In genomic region chr6:132797975-132798819, GRCh38 we compare ENCODE assay signal across 8 cellular contexts. TPM values are rescaled to one million over a fixed set of nuclear protein-coding genes. Genes with fewer than 3 reads are reported as not detected.
DNase-seq lines count a peak whose midpoint lies in the region; FAIRE-seq and TF ChIP-seq lines count a peak whose summit lies in the region.

Gene SLC18B1 (minus strand): TSS chr6:132798637. CDS start chr6:132798456, 181 bp downstream.

- peaks cover 1% of the 10 kb centered on the region; the same call in 1 of the 2 replicates for H3K36me3 ChIP-seq in H7 (replicated peaks; ENCODE audit: control insufficient read depth, insufficient read depth, low read length)
- no peaks in the 10 kb centered on the region for H3K36me3 ChIP-seq in liver (ENCODE audit: control insufficient read depth in 4 of 4, insufficient read depth in 3 of 4, low read depth in 1 of 4, low read length in 3 of 4)

- peaks cover 0 to 5% (median 2%) of the 10 kb centered on the region in 4 donors for H3K4me1 ChIP-seq in liver (ENCODE audit: control insufficient read depth in 4 of 4, insufficient read depth in 4 of 4, low read length in 3 of 4)

- H3K9ac ChIP-seq in liver (ENCODE audit: low read depth in 1 of 2, low read length in 2 of 2) = peak within 1 kb of the TSS; percentile 61 to 95

- H3K9me3 Mint-ChIP-seq in activated CD4-positive, alpha-beta T cell treated with anti-CD3 and anti-CD28 coated beads, Interleukin-2, amount 10 ng/mL, durations not matched to agents 7 days and 5 days = no peaks in the 10 kb centered on the region

- H3K4me3 ChIP-seq in H7 (ENCODE audit: insufficient read depth, low read depth, low read length) = peak within 1 kb of the TSS; percentile 78
- peak within 1 kb of the TSS; percentile 58 for H3K4me3 ChIP-seq in LNCaP clone FGC (ENCODE audit: low read depth, low read length)
- peak within 1 kb of the TSS; percentile 83 to 92 (median 87) for H3K4me3 ChIP-seq in liver (ENCODE audit: low read depth in 1 of 3, low read length in 3 of 3)

- no peak for TF ChIP-seq POLR2A in GM12891 (IDR thresholded peaks at IDR 0.05; ENCODE audit: low read depth, low read length)

- TF ChIP-seq RAD21 in liver (IDR thresholded peaks at IDR 0.05) = no peak

- no peak within 1 kb of the TSS for H3K4me3 Mint-ChIP-seq in activated CD4-positive, alpha-beta T cell treated with anti-CD3 and anti-CD28 coated beads, Interleukin-2, amount 10 ng/mL, durations not matched to agents 7 days and 5 days

- under 1% methylated on average over 39 of the region's 39 CpGs for WGBS in liver

- peaks cover 31% of the 10 kb centered on the region for H3K4me1 Mint-ChIP-seq in activated CD4-positive, alpha-beta T cell treated with anti-CD3 and anti-CD28 coated beads, Interleukin-2, amount 10 ng/mL, durations not matched to agents 7 days and 5 days

- FAIRE-seq in GM12891 (lab: Jason Lieb, UNC) = peak; percentile 56

- DNase-seq in GM12891 (ENCODE audit: insufficient read length, low spot score) = no peak
- peak; percentile 91 for DNase-seq in H7
- DNase-seq in LNCaP clone FGC (ENCODE audit: low read depth) = no peak
- peak; percentile 50 for DNase-seq in activated CD4-positive, alpha-beta T cell treated with anti-CD3 and anti-CD28 coated beads, Interleukin-2, amount 10 ng/mL, durations not matched to agents 7 days and 5 days
- peak; percentile 69 for DNase-seq in ecto neural progenitor cell (ENCODE audit: low spot score)
- DNase-seq in stimulated activated CD8-positive, alpha-beta memory T cell treated with anti-CD3 and anti-CD28 coated beads, Interleukin-12 subunit alpha, Interleukin-12 subunit beta, amount 100 ng/mL, for 4 hours (ENCODE audit: low read depth) = peak; percentile 27
- DNase-seq in epidermal melanocyte (ENCODE audit: insufficient read length, low spot score) = no peak

- no peaks in the 10 kb centered on the region for H3K27me3 ChIP-seq in H7 (ENCODE audit: control insufficient read depth, insufficient read depth, low read length)
- H3K27me3 ChIP-seq in liver (ENCODE audit: control insufficient read depth in 4 of 4, insufficient read depth in 4 of 4, low read length in 3 of 4) = no peaks in the 10 kb centered on the region

- TF ChIP-seq CTCF in LNCaP clone FGC (IDR thresholded peaks at IDR 0.05; ENCODE audit: control insufficient read depth, extremely low read depth, insufficient read depth) (no peak), liver (IDR thresholded peaks at IDR 0.05; ENCODE audit: low read depth, low read length, missing input control) (no peak)

- POLR2A ChIA-PET in activated CD4-positive, alpha-beta T cell treated with anti-CD3 and anti-CD28 coated beads, Interleukin-2, amount 10 ng/mL, durations not matched to agents 7 days and 5 days (lab: Charles Lee) = interaction anchor here (0.6 to 1.4 kb wide), 3 partner anchors 15 to 20 kb away, joined by 3 to 8 read pairs (median 3); partner anchors contain the start of gene RPS12

- no peak within 1 kb of the TSS for H3K27ac Mint-ChIP-seq in activated CD4-positive, alpha-beta T cell treated with anti-CD3 and anti-CD28 coated beads, Interleukin-2, amount 10 ng/mL, durations not matched to agents 7 days and 5 days

- H3K9me3 ChIP-seq in liver (ENCODE audit: control insufficient read depth in 4 of 4, low read length in 3 of 4) = no peaks in the 10 kb centered on the region

- CTCF ChIA-PET in activated CD4-positive, alpha-beta T cell treated with anti-CD3 and anti-CD28 coated beads, Interleukin-2, amount 10 ng/mL, durations not matched to agents 7 days and 5 days (lab: Charles Lee) = interaction anchor here (0.8 to 2.7 kb wide), 7 partner anchors 11 to 129 kb away, joined by 3 to 13 read pairs (median 7); no protein-coding TSS in a partner anchor

- H3K27me3 Mint-ChIP-seq in activated CD4-positive, alpha-beta T cell treated with anti-CD3 and anti-CD28 coated beads, Interleukin-2, amount 10 ng/mL, durations not matched to agents 7 days and 5 days = no peaks in the 10 kb centered on the region

- H3K36me3 Mint-ChIP-seq in activated CD4-positive, alpha-beta T cell treated with anti-CD3 and anti-CD28 coated beads, Interleukin-2, amount 10 ng/mL, durations not matched to agents 7 days and 5 days (ENCODE audit: low read depth) = peaks cover 17% of the 10 kb centered on the region

- no peak within 1 kb of the TSS for H3K27ac ChIP-seq in liver (ENCODE audit: low read depth in 1 of 2, low read length in 2 of 2)

TF ChIP-seq in GM12891, 5 proteins besides CTCF, POLR2A, EP300 and RAD21:
- TF ChIP-seq POLR2AphosphoS5 (IDR thresholded peaks at IDR 0.05; ENCODE audit: low read depth, low read length) (no peak), SPI1 (IDR thresholded peaks at IDR 0.05; ENCODE audit: low read depth, low read length) (peak; percentile 64)

TF ChIP-seq in liver, 16 proteins besides CTCF, POLR2A, EP300 and RAD21:
- TF ChIP-seq EGR1 (IDR thresholded peaks at IDR 0.05; ENCODE audit: low read depth in 2 of 2) (no peak), GABPA (IDR thresholded peaks at IDR 0.05 in 1 of 2, conservative IDR thresholded peaks at IDR 0.05 in 1 of 2) (no peak), HNF4A (conservative IDR thresholded peaks at IDR 0.05) (peak in 1 of 2 donors; percentile 3), FOXA1 (IDR thresholded peaks at IDR 0.05) (no peak), NR2F2 (IDR thresholded peaks at IDR 0.05) (no peak), RXRA (IDR thresholded peaks at IDR 0.05) (peak in 1 of 2 donors; percentile 5), HNF4G (IDR thresholded peaks at IDR 0.05) (no peak), YY1 (IDR thresholded peaks at IDR 0.05) (peak; percentile 57), TAF1 (conservative IDR thresholded peaks at IDR 0.05) (peak; percentile 36), JUND (IDR thresholded peaks at IDR 0.05) (no peak), FOXA2 (IDR thresholded peaks at IDR 0.05) (no peak), ZBTB33 (IDR thresholded peaks at IDR 0.05) (no peak), SP1 (IDR thresholded peaks at IDR 0.05) (no peak)
- TF ChIP-seq, protein P1, sequence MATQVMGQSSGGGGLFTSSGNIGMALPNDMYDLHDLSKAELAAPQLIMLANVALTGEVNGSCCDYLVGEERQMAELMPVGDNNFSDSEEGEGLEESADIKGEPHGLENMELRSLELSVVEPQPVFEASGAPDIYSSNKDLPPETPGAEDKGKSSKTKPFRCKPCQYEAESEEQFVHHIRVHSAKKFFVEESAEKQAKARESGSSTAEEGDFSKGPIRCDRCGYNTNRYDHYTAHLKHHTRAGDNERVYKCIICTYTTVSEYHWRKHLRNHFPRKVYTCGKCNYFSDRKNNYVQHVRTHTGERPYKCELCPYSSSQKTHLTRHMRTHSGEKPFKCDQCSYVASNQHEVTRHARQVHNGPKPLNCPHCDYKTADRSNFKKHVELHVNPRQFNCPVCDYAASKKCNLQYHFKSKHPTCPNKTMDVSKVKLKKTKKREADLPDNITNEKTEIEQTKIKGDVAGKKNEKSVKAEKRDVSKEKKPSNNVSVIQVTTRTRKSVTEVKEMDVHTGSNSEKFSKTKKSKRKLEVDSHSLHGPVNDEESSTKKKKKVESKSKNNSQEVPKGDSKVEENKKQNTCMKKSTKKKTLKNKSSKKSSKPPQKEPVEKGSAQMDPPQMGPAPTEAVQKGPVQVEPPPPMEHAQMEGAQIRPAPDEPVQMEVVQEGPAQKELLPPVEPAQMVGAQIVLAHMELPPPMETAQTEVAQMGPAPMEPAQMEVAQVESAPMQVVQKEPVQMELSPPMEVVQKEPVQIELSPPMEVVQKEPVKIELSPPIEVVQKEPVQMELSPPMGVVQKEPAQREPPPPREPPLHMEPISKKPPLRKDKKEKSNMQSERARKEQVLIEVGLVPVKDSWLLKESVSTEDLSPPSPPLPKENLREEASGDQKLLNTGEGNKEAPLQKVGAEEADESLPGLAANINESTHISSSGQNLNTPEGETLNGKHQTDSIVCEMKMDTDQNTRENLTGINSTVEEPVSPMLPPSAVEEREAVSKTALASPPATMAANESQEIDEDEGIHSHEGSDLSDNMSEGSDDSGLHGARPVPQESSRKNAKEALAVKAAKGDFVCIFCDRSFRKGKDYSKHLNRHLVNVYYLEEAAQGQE (IDR thresholded peaks at IDR 0.05) = no peak
- TF ChIP-seq, protein P2, sequence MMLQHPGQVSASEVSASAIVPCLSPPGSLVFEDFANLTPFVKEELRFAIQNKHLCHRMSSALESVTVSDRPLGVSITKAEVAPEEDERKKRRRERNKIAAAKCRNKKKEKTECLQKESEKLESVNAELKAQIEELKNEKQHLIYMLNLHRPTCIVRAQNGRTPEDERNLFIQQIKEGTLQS (IDR thresholded peaks at IDR 0.05) = no peak
- TF ChIP-seq, protein P3, sequence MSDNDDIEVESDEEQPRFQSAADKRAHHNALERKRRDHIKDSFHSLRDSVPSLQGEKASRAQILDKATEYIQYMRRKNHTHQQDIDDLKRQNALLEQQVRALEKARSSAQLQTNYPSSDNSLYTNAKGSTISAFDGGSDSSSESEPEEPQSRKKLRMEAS (IDR thresholded peaks at IDR 0.05) = no peak

RNA-seq across cellular contexts. Expression of gene SLC18B1, which starts in this region (rescaled TPM):
- 3.7 TPM for polyA plus RNA-seq in GM12891 (2012; ENCODE audit: low read depth, missing spikeins)
- 15.8 and 17.5 TPM in 2 replicates for total RNA-seq in H7 (2014; rRNA removed; shearing (Covaris generic))
- total RNA-seq in activated CD4-positive, alpha-beta T cell treated with anti-CD3 and anti-CD28 coated beads, Interleukin-2, amount 10 ng/mL, durations not matched to agents 7 days and 5 days = 1 to 10 TPM; 9.1 to 9.3 TPM
- total RNA-seq in liver = 1 to 10 TPM; 5.6 to 6.7 TPM
- 1 to 10 TPM; 3.5 to 4.7 TPM for polyA plus RNA-seq in liver

Comparison
In these comparisons a context has a peak if more than half of its experiments do, and no peak if none do; other contexts are left out.
1. DNase-seq: peak in H7 (single experiment), activated CD4-positive, alpha-beta T cell treated with anti-CD3 and anti-CD28 coated beads, Interleukin-2, amount 10 ng/mL, durations not matched to agents 7 days and 5 days (single experiment), ecto neural progenitor cell (single experiment) and stimulated activated CD8-positive, alpha-beta memory T cell treated with anti-CD3 and anti-CD28 coated beads, Interleukin-12 subunit alpha, Interleukin-12 subunit beta, amount 100 ng/mL, for 4 hours (single experiment); none in GM12891 (single experiment), LNCaP clone FGC (single experiment) and epidermal melanocyte (single experiment).
2. Peak in every context shown above with its lines, with median percentiles within 50 percentile points of each other: H3K4me3 ChIP-seq.